In genomic region chr1:224203243-224204016, GRCh38 we compare ENCODE assay signal across 1 cellular context.
A peak's percentile ranks its signal among the peaks of the same experiment; 100 is the strongest.
TF ChIP-seq lines count a peak whose summit lies in the region.

No MANE protein-coding gene starts in this region.

TF ChIP-seq in GM12878, 131 proteins besides CTCF, POLR2A, EP300 and RAD21 (continued from another document):
- TF ChIP-seq BCL11A (IDR thresholded peaks at IDR 0.05; ENCODE audit: low read depth, low read length) (peak; percentile 58; the same call in 1 of the 2 replicates), SPI1 (IDR thresholded peaks at IDR 0.05; ENCODE audit: borderline replicate concordance, insufficient read depth, low read depth, low read length) (peak; percentile 94), SP1 (IDR thresholded peaks at IDR 0.05; ENCODE audit: low read depth, low read length) (peak; percentile 20), PRDM15 (CRISPR knock-in tag; IDR thresholded peaks at IDR 0.05) (no peak), ZNF274 (IDR thresholded peaks at IDR 0.05; ENCODE audit: insufficient read depth, insufficient read length) (no peak), PAX5 (IDR thresholded peaks at IDR 0.05; ENCODE audit: borderline replicate concordance, low read depth, low read length) (peak; percentile 93), RELB (IDR thresholded peaks at IDR 0.05; ENCODE audit: low read depth) (peak; percentile 72; the same call in 1 of the 2 replicates), NFIC (IDR thresholded peaks at IDR 0.05; ENCODE audit: low read depth, low read length) (peak; percentile 81; the same call in 1 of the 2 replicates), RUNX3 (IDR thresholded peaks at IDR 0.05; ENCODE audit: low read length) (peak; percentile 94), MLLT1 (IDR thresholded peaks at IDR 0.05) (0 out of 2 replicates have a peak, but pooled peaks have one; percentile 58), USF2 (IDR thresholded peaks at IDR 0.05; ENCODE audit: borderline replicate concordance, low read depth, low read length) (no peak), ETV6 (conservative IDR thresholded peaks at IDR 0.05 in 1 of 2, IDR thresholded peaks at IDR 0.05 in 1 of 2; ENCODE audit: borderline replicate concordance in 1 of 2, low read depth in 1 of 2) (0 out of 4 replicates have a peak, but pooled peaks of 1 of the 2 experiments have one; percentile 12), CHD2 (IDR thresholded peaks at IDR 0.05; ENCODE audit: borderline replicate concordance, low read depth, low read length) (peak; percentile 85), ATF2 (IDR thresholded peaks at IDR 0.05; ENCODE audit: low read length) (peak; percentile 59; the same call in 1 of the 2 replicates), BHLHE40 (IDR thresholded peaks at IDR 0.05; ENCODE audit: borderline replicate concordance in 1 of 2, low read depth in 2 of 2, low read length in 1 of 2) (peak; percentile 57 to 67; a peak in 3 of 4 replicates), FOXK2 (IDR thresholded peaks at IDR 0.05) (no peak), NFYA (IDR thresholded peaks at IDR 0.05; ENCODE audit: borderline replicate concordance, low read depth, low read length) (no peak), TCF3 (IDR thresholded peaks at IDR 0.05; ENCODE audit: borderline replicate concordance, insufficient read depth, low read depth, low read length) (0 out of 2 replicates have a peak, but pooled peaks have one; percentile 30), MYC (IDR thresholded peaks at IDR 0.05; ENCODE audit: insufficient read depth, insufficient read length, insufficient replicate concordance, low read length, severe bottlenecking) (no peak), YY1 (IDR thresholded peaks at IDR 0.05; ENCODE audit: low read depth, low read length) (0 out of 2 replicates have a peak, but pooled peaks have one; percentile 9), MEF2A (IDR thresholded peaks at IDR 0.05; ENCODE audit: insufficient read depth, low read depth, low read length) (0 out of 2 replicates have a peak, but pooled peaks have one; percentile 28), IKZF1 (conservative IDR thresholded peaks at IDR 0.05) (peak; percentile 93), TARDBP (IDR thresholded peaks at IDR 0.05; ENCODE audit: borderline replicate concordance) (no peak), IKZF2 (IDR thresholded peaks at IDR 0.05) (peak; percentile 91 to 92), EED (IDR thresholded peaks at IDR 0.05; ENCODE audit: low read depth) (peak; percentile 95)
TF ChIP-seq in GM12878: peak in this region for 28.
